21 cellular contexts compared by ENCODE assay signal in genomic region chr3:170804095-170804494, GRCh38.
DNase-seq lines count a peak whose midpoint lies in the region; ATAC-seq and TF ChIP-seq lines count a peak whose summit lies in the region.
"Had no signal": no experiment of that assay in that cellular context is flagged by ENCODE, and none has a peak within 500 bp of the region (broad histone marks: within the 10 kb centered on the region; RNA-seq: fewer than 3 reads in every experiment).

No MANE protein-coding gene starts in this region.

- CTCF ChIA-PET in PC-3 (lab: Charles Lee): no interaction called here

- DNase-seq in ELR (ENCODE audit: low read depth) (peak; percentile 10), PC-3 (no peak), fibroblast of lung (ENCODE audit: low read depth in 2 of 2) (no peak), smooth muscle cell (lab: John Stamatoyannopoulos, UW; ENCODE audit: unreplicated experiment) (no peak), heart left ventricle (no peak), BE2C (no peak)
- DNase-seq: CD8-positive, alpha-beta T cell; KG1; NCI-H1105 treated with DMSO at 0.1 percent for 48 hours; NCI-H1694; NCI-H2081 treated with DMSO at 0.1 percent for 48 hours; NCI-H2171 treated with DMSO at 0.1 percent for 48 hours; NCI-H524 treated with DMSO at 0.1 percent for 48 hours; OCI-M1; RPMI8226; SHP77; SW 1271; T-helper 17 cell had no signal

- no peaks in the 10 kb centered on the region for H4K20me1 ChIP-seq in PC-3 (ENCODE audit: low read length)
- no peaks in the 10 kb centered on the region for H4K20me1 ChIP-seq in fibroblast of lung (ENCODE audit: control insufficient read depth, extremely low read depth, insufficient read depth, low read length)
- H4K20me1 ChIP-seq in smooth muscle cell (ENCODE audit: low read depth): no peaks in the 10 kb centered on the region
- H4K20me1 ChIP-seq: BLaER1 treated with 17β-estradiol and CSF1 and Interleukin-3, amounts not matched to agents 10 nM and 100 nM had no signal

- POLR2A ChIA-PET in PC-3 (lab: Charles Lee; ENCODE audit: unreplicated experiment): interaction anchor here (0.7 kb wide), 1 partner anchor 62 kb away, joined by 3 read pairs; no protein-coding TSS in a partner anchor

- H3K36me3 ChIP-seq in PC-3 (ENCODE audit: low read depth, low read length) (no peaks in the 10 kb centered on the region), fibroblast of lung (ENCODE audit: control insufficient read depth, insufficient read depth, low read length) (no peaks in the 10 kb centered on the region), smooth muscle cell (ENCODE audit: low read depth) (no peaks in the 10 kb centered on the region), heart left ventricle (no peaks in the 10 kb centered on the region), BE2C (no peaks in the 10 kb centered on the region)
- H3K36me3 ChIP-seq: BLaER1 treated with 17β-estradiol and CSF1 and Interleukin-3, amounts not matched to agents 10 nM and 100 nM had no signal

- no peaks in the 10 kb centered on the region for H3K9me2 ChIP-seq in PC-3 (replicated peaks; ENCODE audit: low read length)

- no peaks in the 10 kb centered on the region for H3K27me3 ChIP-seq in PC-3 (ENCODE audit: low read length)
- no peaks in the 10 kb centered on the region for H3K27me3 ChIP-seq in fibroblast of lung (ENCODE audit: control insufficient read depth, insufficient read depth, low read length)
- no peaks in the 10 kb centered on the region for H3K27me3 ChIP-seq in smooth muscle cell (ENCODE audit: low read depth)
- H3K27me3 ChIP-seq in heart left ventricle: peaks cover 0 to 8% (median 0%) of the 10 kb centered on the region in 9 donors
- H3K27me3 ChIP-seq in BE2C: no peaks in the 10 kb centered on the region
- H3K27me3 ChIP-seq: BLaER1 treated with 17β-estradiol and CSF1 and Interleukin-3, amounts not matched to agents 10 nM and 100 nM had no signal

- H2AFZ ChIP-seq in PC-3 (ENCODE audit: low read length) (no peak overlapping the region), fibroblast of lung (ENCODE audit: low read length) (no peak overlapping the region), smooth muscle cell (ENCODE audit: low read depth) (no peak overlapping the region)

- peaks cover 3% of the 10 kb centered on the region; the same call in 1 of the 2 replicates for H3K9me3 ChIP-seq in PC-3 (ENCODE audit: low read length)
- no peaks in the 10 kb centered on the region for H3K9me3 ChIP-seq in fibroblast of lung (ENCODE audit: control insufficient read depth, insufficient read depth, low read depth, low read length)
- no peaks in the 10 kb centered on the region for H3K9me3 ChIP-seq in smooth muscle cell (replicated peaks; ENCODE audit: low read depth)
- H3K9me3 ChIP-seq in heart left ventricle: no peaks in the 10 kb centered on the region
- H3K9me3 ChIP-seq in BE2C: no peaks in the 10 kb centered on the region
- H3K9me3 ChIP-seq: BLaER1 treated with 17β-estradiol and CSF1 and Interleukin-3, amounts not matched to agents 10 nM and 100 nM had no signal

- H3F3A ChIP-seq in PC-3 (ENCODE audit: low read length, unreplicated experiment) (no peaks in the 10 kb centered on the region), smooth muscle cell (ENCODE audit: low read depth) (peaks cover 6% of the 10 kb centered on the region)

- no peak for ATAC-seq in PC-3
- ATAC-seq in GM18858 (IDR thresholded peaks at IDR 0.05; ENCODE audit: unreplicated experiment): no peak
- no peak for ATAC-seq in heart left ventricle
- ATAC-seq: CD8-positive, alpha-beta T cell; T-helper 17 cell had no signal

- no TSS peak for BruUV-seq in PC-3 (replicated peaks; lab: Mats Ljungman, UMichigan)

- H3K79me2 ChIP-seq in PC-3 (ENCODE audit: low read length) (no peaks in the 10 kb centered on the region), fibroblast of lung (ENCODE audit: control insufficient read depth, insufficient read depth, low read length) (no peaks in the 10 kb centered on the region), smooth muscle cell (ENCODE audit: low read depth) (no peaks in the 10 kb centered on the region)

- no peak for TF ChIP-seq POLR2A in heart left ventricle (IDR thresholded peaks at IDR 0.05)

- TF ChIP-seq CTCF in PC-3 (conservative IDR thresholded peaks at IDR 0.05; ENCODE audit: low read depth, low read length): no peak
- TF ChIP-seq CTCF in fibroblast of lung (conservative IDR thresholded peaks at IDR 0.05 in 1 of 2, IDR thresholded peaks at IDR 0.05 in 1 of 2; ENCODE audit: low read depth in 1 of 2, low read length in 2 of 2): no peak
- no peak for TF ChIP-seq CTCF in smooth muscle cell (IDR thresholded peaks at IDR 0.05; ENCODE audit: borderline replicate concordance, insufficient read depth, poor library complexity, severe bottlenecking)
- no peak for TF ChIP-seq CTCF in heart left ventricle (IDR thresholded peaks at IDR 0.05)
- no peak for TF ChIP-seq CTCF in BE2C (IDR thresholded peaks at IDR 0.05; ENCODE audit: low read depth, low read length)

- H3K9ac ChIP-seq in PC-3 (ENCODE audit: low read length) (peak overlapping the region; percentile 20; the same call in 1 of the 2 replicates), fibroblast of lung (ENCODE audit: insufficient read depth, low read length) (no peak overlapping the region), smooth muscle cell (ENCODE audit: low read depth) (no peak overlapping the region)
- H3K9ac ChIP-seq: BLaER1 treated with 17β-estradiol and CSF1 and Interleukin-3, amounts not matched to agents 10 nM and 100 nM had no signal

- H3K4me3 ChIP-seq in PC-3 (ENCODE audit: low read length) (no peak overlapping the region), fibroblast of lung (replicated peaks in 1 of 4; ENCODE audit: control extremely low read depth in 1 of 4, insufficient read depth in 1 of 4, low read depth in 3 of 4, low read length in 4 of 4) (no peak overlapping the region), smooth muscle cell (no peak overlapping the region), heart left ventricle (no peak overlapping the region), BE2C (ENCODE audit: low read depth, low read length) (no peak overlapping the region)
- H3K4me3 ChIP-seq: BLaER1 treated with 17β-estradiol and CSF1 and Interleukin-3, amounts not matched to agents 10 nM and 100 nM; SK-N-MC had no signal

- H3K27ac ChIP-seq in PC-3 (ENCODE audit: low read length) (peak overlapping the region; percentile 73), fibroblast of lung (ENCODE audit: insufficient read depth, low read length) (peak overlapping the region; percentile 35), smooth muscle cell (ENCODE audit: low read depth) (no peak overlapping the region), heart left ventricle (no peak overlapping the region)
- H3K27ac ChIP-seq: BLaER1 treated with 17β-estradiol and CSF1 and Interleukin-3, amounts not matched to agents 10 nM and 100 nM; SK-N-MC had no signal

- H3K4me2 ChIP-seq in PC-3 (ENCODE audit: low read length) (peak overlapping the region; percentile 12), fibroblast of lung (ENCODE audit: extremely low read depth, insufficient read depth, low read length) (no peak overlapping the region), smooth muscle cell (peak overlapping the region; percentile 13)
- H3K4me2 ChIP-seq: BLaER1 treated with 17β-estradiol and CSF1 and Interleukin-3, amounts not matched to agents 10 nM and 100 nM had no signal

- intact Hi-C loops in PC-3 (cut with micrococcal nuclease): loop anchor here (5.0 kb wide), 1 partner anchor 177 kb away; no protein-coding TSS in a partner anchor
- intact Hi-C loops in heart left ventricle (cut with DNase I): loop anchor here in 1 of 10 donors (10.0 kb wide), 1 partner anchor 109 kb away; no protein-coding TSS in a partner anchor

- H3K4me1 ChIP-seq in PC-3 (ENCODE audit: insufficient read depth, low read length): peaks cover 43% of the 10 kb centered on the region
- peaks cover 22% of the 10 kb centered on the region for H3K4me1 ChIP-seq in fibroblast of lung (ENCODE audit: control insufficient read depth, extremely low read depth, insufficient read depth, low read length)
- H3K4me1 ChIP-seq in smooth muscle cell (ENCODE audit: low read depth): no peaks in the 10 kb centered on the region
- H3K4me1 ChIP-seq in heart left ventricle: no peaks in the 10 kb centered on the region
- peaks cover 1% of the 10 kb centered on the region for H3K4me1 ChIP-seq in BE2C
- H3K4me1 ChIP-seq: BLaER1 treated with 17β-estradiol and CSF1 and Interleukin-3, amounts not matched to agents 10 nM and 100 nM had no signal

Comparison
In these comparisons a context has a peak if more than half of its experiments do, and no peak if none do; other contexts are left out.
1. H3K27ac ChIP-seq: peak in PC-3 (single experiment) and fibroblast of lung (single experiment); none in smooth muscle cell (single experiment) and heart left ventricle (0 of 12).